Comparison of ENCODE assay signal across 24 cellular contexts in the genomic region with DNA sequence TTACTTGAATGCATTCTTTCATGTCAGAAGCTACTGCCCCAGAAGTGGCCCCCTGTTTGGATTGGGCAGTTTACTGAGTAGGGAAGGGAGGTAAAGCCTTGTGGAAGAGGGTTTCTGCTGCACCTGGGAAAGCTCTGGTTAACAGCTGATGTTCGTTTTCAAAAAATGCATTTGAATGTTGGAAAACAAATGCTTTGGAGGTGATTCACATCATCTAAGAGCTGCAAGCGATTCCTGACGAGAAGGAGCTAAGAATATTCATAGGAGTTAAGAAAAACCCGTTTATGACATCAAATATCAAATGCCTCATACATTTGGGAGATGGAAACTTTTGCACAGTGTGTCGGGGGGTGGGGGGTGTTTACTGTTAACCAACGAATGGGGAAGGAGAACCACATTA.
"Had no signal": no experiment of that assay in that cellular context is flagged by ENCODE, and none has a peak within 500 bp of the region (broad histone marks: within the 10 kb centered on the region; RNA-seq: fewer than 3 reads in every experiment).

No MANE protein-coding gene starts in this region.

- H3K27me3 Mint-ChIP-seq: activated B cell treated with CpG ODN at 0.5 μM for 24 hours; activated CD4-positive, alpha-beta memory T cell treated with anti-CD3 and anti-CD28 coated beads for 36 hours; activated CD4-positive, alpha-beta T cell treated with anti-CD3 and anti-CD28 coated beads, Interleukin-2, amount 10 ng/mL, durations not matched to agents 7 days and 5 days had no signal

- H3K4me3 ChIP-seq: MG63, SK-N-MC had no signal

- H3K4me3 Mint-ChIP-seq: activated B cell treated with CpG ODN at 0.5 μM for 24 hours; activated CD4-positive, alpha-beta memory T cell treated with anti-CD3 and anti-CD28 coated beads for 36 hours; activated CD4-positive, alpha-beta T cell treated with anti-CD3 and anti-CD28 coated beads, Interleukin-2, amount 10 ng/mL, durations not matched to agents 7 days and 5 days; activated naive CD4-positive, alpha-beta T cell treated with anti-CD3 and anti-CD28 coated beads for 36 hours; activated naive CD8-positive, alpha-beta T cell; activated T-cell treated with anti-CD3 and anti-CD28 coated beads, Interleukin-2, amount 50 U/mL, for 4 hours; T-cell had no signal

- H3K27ac Mint-ChIP-seq: activated B cell treated with CpG ODN at 0.5 μM for 24 hours; activated CD4-positive, alpha-beta memory T cell treated with anti-CD3 and anti-CD28 coated beads for 36 hours; activated CD4-positive, alpha-beta T cell treated with anti-CD3 and anti-CD28 coated beads, Interleukin-2, amount 10 ng/mL, durations not matched to agents 7 days and 5 days; activated naive CD4-positive, alpha-beta T cell treated with anti-CD3 and anti-CD28 coated beads for 36 hours; activated naive CD8-positive, alpha-beta T cell; T-cell had no signal

- H3K36me3 ChIP-seq: MG63 had no signal

- H3K9me3 ChIP-seq: MG63 had no signal

- H3K27me3 ChIP-seq: MG63 had no signal

- H3K36me3 Mint-ChIP-seq: activated CD4-positive, alpha-beta memory T cell treated with anti-CD3 and anti-CD28 coated beads for 36 hours; activated naive CD8-positive, alpha-beta T cell; T-cell had no signal

- H3K4me1 Mint-ChIP-seq: activated B cell treated with CpG ODN at 0.5 μM for 24 hours; activated CD4-positive, alpha-beta T cell treated with anti-CD3 and anti-CD28 coated beads, Interleukin-2, amount 10 ng/mL, durations not matched to agents 7 days and 5 days; T-cell had no signal

- H3K9me3 Mint-ChIP-seq: activated CD4-positive, alpha-beta T cell treated with anti-CD3 and anti-CD28 coated beads, Interleukin-2, amount 10 ng/mL, durations not matched to agents 7 days and 5 days; activated naive CD4-positive, alpha-beta T cell treated with anti-CD3 and anti-CD28 coated beads for 36 hours; T-cell had no signal

- H3K27ac ChIP-seq: SK-N-MC had no signal

- DNase-seq: activated B cell treated with CpG ODN at 0.5 μM for 24 hours; activated CD4-positive, alpha-beta memory T cell treated with anti-CD3 and anti-CD28 coated beads for 36 hours; activated CD4-positive, alpha-beta T cell treated with anti-CD3 and anti-CD28 coated beads, Interleukin-2, amount 10 ng/mL, durations not matched to agents 7 days and 5 days; activated CD8-positive, alpha-beta memory T cell treated with anti-CD3 and anti-CD28 coated beads for 24 hours; activated effector memory CD4-positive, alpha-beta T cell treated with anti-CD3 and anti-CD28 coated beads, Interleukin-2, amount 50 U/mL, for 16 hours; activated naive CD4-positive, alpha-beta T cell treated with anti-CD3 and anti-CD28 coated beads for 36 hours; activated T-cell treated with anti-CD3 and anti-CD28 coated beads, Interleukin-2, amount 50 U/mL, for 4 hours; anterior cingulate cortex; KG1; MG63; MV-4-11; NCI-H1092 treated with DMSO at 0.1 percent for 48 hours; NCI-H1417 treated with DMSO at 0.1 percent for 48 hours; NCI-H1694; NCI-H2029; NCI-H345; NCI-H510A; NCI-H526 treated with DMSO at 0.1 percent for 48 hours; NCI-H82; T-cell; T-helper 2 cell; T1000 had no signal
